In the genomic region with DNA sequence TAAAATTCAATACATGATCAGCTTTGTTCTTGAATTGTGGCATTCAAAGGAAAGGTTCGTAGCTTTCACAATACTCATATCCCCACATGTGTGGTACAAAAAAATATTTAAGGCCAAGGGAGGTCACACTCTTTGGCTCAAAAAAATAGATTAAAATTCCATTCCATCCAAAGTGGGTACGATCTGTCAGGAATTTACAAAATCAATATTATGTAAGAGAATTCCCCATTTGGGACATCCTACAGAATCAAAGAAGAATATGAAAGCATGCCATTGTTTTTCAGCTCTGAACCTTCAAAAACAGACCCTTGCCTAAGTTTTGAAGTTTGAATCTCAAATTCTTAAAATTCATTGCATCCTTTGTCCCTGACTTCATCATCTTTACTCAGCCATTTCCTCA, we compare ENCODE assay signal across 18 cellular contexts.
DNase-seq lines count a peak whose midpoint lies in the region; ATAC-seq, FAIRE-seq and TF ChIP-seq lines count a peak whose summit lies in the region.
"Had no signal": no experiment of that assay in that cellular context is flagged by ENCODE, and none has a peak within 500 bp of the region (broad histone marks: within the 10 kb centered on the region; RNA-seq: fewer than 3 reads in every experiment).

No MANE protein-coding gene starts in this region.

- no peak overlapping the region for H3K4me3 ChIP-seq in A549
- H3K4me3 ChIP-seq in SJCRH30 = no peak overlapping the region

- TF ChIP-seq RAD21 in A549 (conservative IDR thresholded peaks at IDR 0.05 in 1 of 2, IDR thresholded peaks at IDR 0.05 in 1 of 2) = no peak

- no peak for TF ChIP-seq CTCF in A549 (IDR thresholded peaks at IDR 0.05)

- ATAC-seq in A549 = no peak
- ATAC-seq: PC-3 had no signal

- H3K36me3 ChIP-seq in SJCRH30 = peaks cover 3% of the 10 kb centered on the region; the same call in 1 of the 2 replicates

- no peak for TF ChIP-seq POLR2A in A549 (IDR thresholded peaks at IDR 0.05; ENCODE audit: low read length)

- H3K27me3 ChIP-seq in SJCRH30 = no peaks in the 10 kb centered on the region

- no peak; a peak in 1 of 5 replicates for TF ChIP-seq EP300 in A549 (IDR thresholded peaks at IDR 0.05)

- peak overlapping the region; percentile 46 for H3K4me2 ChIP-seq in A549

- DNase-seq in A549 (ENCODE audit: low read depth in 1 of 2, low spot score in 1 of 2) = no peak
- peak; percentile 5 for DNase-seq in GM03348 (ENCODE audit: low spot score)
- DNase-seq in SJCRH30 = no peak
- DNase-seq in iris pigment epithelial cell (ENCODE audit: low read depth) = peak; percentile 39
- no peak for DNase-seq in OCI-M2 (lab: John Stamatoyannopoulos, UW; ENCODE audit: unreplicated experiment)
- no peak for DNase-seq in activated CD4-positive, alpha-beta T cell treated with anti-CD3 and anti-CD28 coated beads for 48 hours
- no peak for DNase-seq in caudate nucleus (lab: John Stamatoyannopoulos, UW)
- DNase-seq in substantia nigra (lab: John Stamatoyannopoulos, UW) = no peak
- DNase-seq: C1 segment of cervical spinal cord, DND-41, NCI-H1417 treated with DMSO at 0.1 percent for 48 hours, NCI-H2029, NCI-H2171 treated with DMSO at 0.1 percent for 48 hours, NCI-H446 treated with DMSO at 0.1 percent for 48 hours, NCI-H748 treated with DMSO at 0.1 percent for 48 hours, PC-3 had no signal

- H3K27ac ChIP-seq in A549 (peak overlapping the region; percentile 47 to 71; a peak in 4 of 6 replicates), SJCRH30 (peak overlapping the region; percentile 47), caudate nucleus (ENCODE audit: low read depth, low read length) (no peak overlapping the region), substantia nigra (ENCODE audit: low read depth, low read length, poor library complexity, severe bottlenecking) (no peak overlapping the region)

- POLR2A ChIA-PET in A549 (lab: Yijun Ruan, JAX) = no interaction called here

- H3K4me1 ChIP-seq in A549 = peaks cover 85% of the 10 kb centered on the region
- peaks cover 9% of the 10 kb centered on the region for H3K4me1 ChIP-seq in SJCRH30

- CTCF ChIA-PET in A549 (lab: Yijun Ruan, JAX) = interaction anchor here (0.6 to 1.4 kb wide), 2 partner anchors 13 to 67 kb away, joined by 3 read pairs; no protein-coding TSS in a partner anchor

- 37% methylated on average over 2 of the region's 2 CpGs for WGBS in A549 (ENCODE audit: missing lambda C conversion rate)

- H3K9me3 ChIP-seq in A549 = no peaks in the 10 kb centered on the region
- H3K9me3 ChIP-seq in SJCRH30 (replicated peaks) = no peaks in the 10 kb centered on the region

- FAIRE-seq in A549 (lab: Jason Lieb, UNC) = no peak
- FAIRE-seq: H54, HTR-8/SVneo had no signal

TF ChIP-seq in A549, 52 proteins besides CTCF, POLR2A, EP300 and RAD21 (continues in another document):
- TF ChIP-seq ZSCAN20 (CRISPR knock-in tag; IDR thresholded peaks at IDR 0.05) (no peak), MAZ (IDR thresholded peaks at IDR 0.05; ENCODE audit: borderline replicate concordance, low read depth, low read length) (no peak), KDM5A (IDR thresholded peaks at IDR 0.05) (no peak), FOSB (CRISPR knock-in tag; IDR thresholded peaks at IDR 0.05) (no peak), SREBF2 (IDR thresholded peaks at IDR 0.05) (no peak), ESRRA (IDR thresholded peaks at IDR 0.05; ENCODE audit: borderline replicate concordance, low read length) (no peak), HEYL (CRISPR knock-in tag; IDR thresholded peaks at IDR 0.05) (no peak), JUN (IDR thresholded peaks at IDR 0.05) (no peak), RNF2 (IDR thresholded peaks at IDR 0.05; ENCODE audit: borderline replicate concordance, low read depth) (no peak)
- TF ChIP-seq, protein P1, sequence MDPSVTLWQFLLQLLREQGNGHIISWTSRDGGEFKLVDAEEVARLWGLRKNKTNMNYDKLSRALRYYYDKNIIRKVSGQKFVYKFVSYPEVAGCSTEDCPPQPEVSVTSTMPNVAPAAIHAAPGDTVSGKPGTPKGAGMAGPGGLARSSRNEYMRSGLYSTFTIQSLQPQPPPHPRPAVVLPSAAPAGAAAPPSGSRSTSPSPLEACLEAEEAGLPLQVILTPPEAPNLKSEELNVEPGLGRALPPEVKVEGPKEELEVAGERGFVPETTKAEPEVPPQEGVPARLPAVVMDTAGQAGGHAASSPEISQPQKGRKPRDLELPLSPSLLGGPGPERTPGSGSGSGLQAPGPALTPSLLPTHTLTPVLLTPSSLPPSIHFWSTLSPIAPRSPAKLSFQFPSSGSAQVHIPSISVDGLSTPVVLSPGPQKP (IDR thresholded peaks at IDR 0.05; ENCODE audit: low read depth, low read length) = no peak
- TF ChIP-seq, protein P2, sequence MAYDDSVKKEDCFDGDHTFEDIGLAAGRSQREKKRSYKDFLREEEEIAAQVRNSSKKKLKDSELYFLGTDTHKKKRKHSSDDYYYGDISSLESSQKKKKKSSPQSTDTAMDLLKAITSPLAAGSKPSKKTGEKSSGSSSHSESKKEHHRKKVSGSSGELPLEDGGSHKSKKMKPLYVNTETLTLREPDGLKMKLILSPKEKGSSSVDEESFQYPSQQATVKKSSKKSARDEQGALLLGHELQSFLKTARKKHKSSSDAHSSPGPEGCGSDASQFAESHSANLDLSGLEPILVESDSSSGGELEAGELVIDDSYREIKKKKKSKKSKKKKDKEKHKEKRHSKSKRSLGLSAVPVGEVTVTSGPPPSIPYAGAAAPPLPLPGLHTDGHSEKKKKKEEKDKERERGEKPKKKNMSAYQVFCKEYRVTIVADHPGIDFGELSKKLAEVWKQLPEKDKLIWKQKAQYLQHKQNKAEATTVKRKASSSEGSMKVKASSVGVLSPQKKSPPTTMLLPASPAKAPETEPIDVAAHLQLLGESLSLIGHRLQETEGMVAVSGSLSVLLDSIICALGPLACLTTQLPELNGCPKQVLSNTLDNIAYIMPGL (CRISPR knock-in tag; IDR thresholded peaks at IDR 0.05; ENCODE audit: borderline replicate concordance) = no peak
- TF ChIP-seq, protein P3, sequence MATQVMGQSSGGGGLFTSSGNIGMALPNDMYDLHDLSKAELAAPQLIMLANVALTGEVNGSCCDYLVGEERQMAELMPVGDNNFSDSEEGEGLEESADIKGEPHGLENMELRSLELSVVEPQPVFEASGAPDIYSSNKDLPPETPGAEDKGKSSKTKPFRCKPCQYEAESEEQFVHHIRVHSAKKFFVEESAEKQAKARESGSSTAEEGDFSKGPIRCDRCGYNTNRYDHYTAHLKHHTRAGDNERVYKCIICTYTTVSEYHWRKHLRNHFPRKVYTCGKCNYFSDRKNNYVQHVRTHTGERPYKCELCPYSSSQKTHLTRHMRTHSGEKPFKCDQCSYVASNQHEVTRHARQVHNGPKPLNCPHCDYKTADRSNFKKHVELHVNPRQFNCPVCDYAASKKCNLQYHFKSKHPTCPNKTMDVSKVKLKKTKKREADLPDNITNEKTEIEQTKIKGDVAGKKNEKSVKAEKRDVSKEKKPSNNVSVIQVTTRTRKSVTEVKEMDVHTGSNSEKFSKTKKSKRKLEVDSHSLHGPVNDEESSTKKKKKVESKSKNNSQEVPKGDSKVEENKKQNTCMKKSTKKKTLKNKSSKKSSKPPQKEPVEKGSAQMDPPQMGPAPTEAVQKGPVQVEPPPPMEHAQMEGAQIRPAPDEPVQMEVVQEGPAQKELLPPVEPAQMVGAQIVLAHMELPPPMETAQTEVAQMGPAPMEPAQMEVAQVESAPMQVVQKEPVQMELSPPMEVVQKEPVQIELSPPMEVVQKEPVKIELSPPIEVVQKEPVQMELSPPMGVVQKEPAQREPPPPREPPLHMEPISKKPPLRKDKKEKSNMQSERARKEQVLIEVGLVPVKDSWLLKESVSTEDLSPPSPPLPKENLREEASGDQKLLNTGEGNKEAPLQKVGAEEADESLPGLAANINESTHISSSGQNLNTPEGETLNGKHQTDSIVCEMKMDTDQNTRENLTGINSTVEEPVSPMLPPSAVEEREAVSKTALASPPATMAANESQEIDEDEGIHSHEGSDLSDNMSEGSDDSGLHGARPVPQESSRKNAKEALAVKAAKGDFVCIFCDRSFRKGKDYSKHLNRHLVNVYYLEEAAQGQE (IDR thresholded peaks at IDR 0.05) = no peak
- TF ChIP-seq, protein P4, sequence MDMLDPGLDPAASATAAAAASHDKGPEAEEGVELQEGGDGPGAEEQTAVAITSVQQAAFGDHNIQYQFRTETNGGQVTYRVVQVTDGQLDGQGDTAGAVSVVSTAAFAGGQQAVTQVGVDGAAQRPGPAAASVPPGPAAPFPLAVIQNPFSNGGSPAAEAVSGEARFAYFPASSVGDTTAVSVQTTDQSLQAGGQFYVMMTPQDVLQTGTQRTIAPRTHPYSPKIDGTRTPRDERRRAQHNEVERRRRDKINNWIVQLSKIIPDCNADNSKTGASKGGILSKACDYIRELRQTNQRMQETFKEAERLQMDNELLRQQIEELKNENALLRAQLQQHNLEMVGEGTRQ (IDR thresholded peaks at IDR 0.05) = no peak
- TF ChIP-seq, protein P5, sequence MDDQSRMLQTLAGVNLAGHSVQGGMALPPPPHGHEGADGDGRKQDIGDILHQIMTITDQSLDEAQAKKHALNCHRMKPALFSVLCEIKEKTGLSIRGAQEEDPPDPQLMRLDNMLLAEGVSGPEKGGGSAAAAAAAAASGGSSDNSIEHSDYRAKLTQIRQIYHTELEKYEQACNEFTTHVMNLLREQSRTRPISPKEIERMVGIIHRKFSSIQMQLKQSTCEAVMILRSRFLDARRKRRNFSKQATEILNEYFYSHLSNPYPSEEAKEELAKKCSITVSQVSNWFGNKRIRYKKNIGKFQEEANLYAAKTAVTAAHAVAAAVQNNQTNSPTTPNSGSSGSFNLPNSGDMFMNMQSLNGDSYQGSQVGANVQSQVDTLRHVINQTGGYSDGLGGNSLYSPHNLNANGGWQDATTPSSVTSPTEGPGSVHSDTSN (IDR thresholded peaks at IDR 0.05) = no peak
- TF ChIP-seq, protein P6, sequence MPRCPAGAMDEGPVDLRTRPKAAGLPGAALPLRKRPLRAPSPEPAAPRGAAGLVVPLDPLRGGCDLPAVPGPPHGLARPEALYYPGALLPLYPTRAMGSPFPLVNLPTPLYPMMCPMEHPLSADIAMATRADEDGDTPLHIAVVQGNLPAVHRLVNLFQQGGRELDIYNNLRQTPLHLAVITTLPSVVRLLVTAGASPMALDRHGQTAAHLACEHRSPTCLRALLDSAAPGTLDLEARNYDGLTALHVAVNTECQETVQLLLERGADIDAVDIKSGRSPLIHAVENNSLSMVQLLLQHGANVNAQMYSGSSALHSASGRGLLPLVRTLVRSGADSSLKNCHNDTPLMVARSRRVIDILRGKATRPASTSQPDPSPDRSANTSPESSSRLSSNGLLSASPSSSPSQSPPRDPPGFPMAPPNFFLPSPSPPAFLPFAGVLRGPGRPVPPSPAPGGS (IDR thresholded peaks at IDR 0.05) = no peak
- TF ChIP-seq, protein P7, sequence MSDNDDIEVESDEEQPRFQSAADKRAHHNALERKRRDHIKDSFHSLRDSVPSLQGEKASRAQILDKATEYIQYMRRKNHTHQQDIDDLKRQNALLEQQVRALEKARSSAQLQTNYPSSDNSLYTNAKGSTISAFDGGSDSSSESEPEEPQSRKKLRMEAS (IDR thresholded peaks at IDR 0.05) = no peak
- TF ChIP-seq, protein P8, sequence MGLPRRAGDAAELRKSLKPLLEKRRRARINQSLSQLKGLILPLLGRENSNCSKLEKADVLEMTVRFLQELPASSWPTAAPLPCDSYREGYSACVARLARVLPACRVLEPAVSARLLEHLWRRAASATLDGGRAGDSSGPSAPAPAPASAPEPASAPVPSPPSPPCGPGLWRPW (IDR thresholded peaks at IDR 0.05) = no peak

Comparison
In these comparisons a context has a peak if more than half of its experiments do, and no peak if none do; other contexts are left out.
1. DNase-seq: peak in GM03348 (single experiment) and iris pigment epithelial cell (single experiment); none in A549 (0 of 2), SJCRH30 (0 of 2), OCI-M2 (single experiment), activated CD4-positive, alpha-beta T cell treated with anti-CD3 and anti-CD28 coated beads for 48 hours (single experiment), caudate nucleus (0 of 61) and substantia nigra (0 of 49).
2. H3K27ac ChIP-seq: peak in A549 (2 of 2) and SJCRH30 (single experiment); none in caudate nucleus (single experiment) and substantia nigra (single experiment).